25 cellular contexts compared by ENCODE assay signal in the genomic region with DNA sequence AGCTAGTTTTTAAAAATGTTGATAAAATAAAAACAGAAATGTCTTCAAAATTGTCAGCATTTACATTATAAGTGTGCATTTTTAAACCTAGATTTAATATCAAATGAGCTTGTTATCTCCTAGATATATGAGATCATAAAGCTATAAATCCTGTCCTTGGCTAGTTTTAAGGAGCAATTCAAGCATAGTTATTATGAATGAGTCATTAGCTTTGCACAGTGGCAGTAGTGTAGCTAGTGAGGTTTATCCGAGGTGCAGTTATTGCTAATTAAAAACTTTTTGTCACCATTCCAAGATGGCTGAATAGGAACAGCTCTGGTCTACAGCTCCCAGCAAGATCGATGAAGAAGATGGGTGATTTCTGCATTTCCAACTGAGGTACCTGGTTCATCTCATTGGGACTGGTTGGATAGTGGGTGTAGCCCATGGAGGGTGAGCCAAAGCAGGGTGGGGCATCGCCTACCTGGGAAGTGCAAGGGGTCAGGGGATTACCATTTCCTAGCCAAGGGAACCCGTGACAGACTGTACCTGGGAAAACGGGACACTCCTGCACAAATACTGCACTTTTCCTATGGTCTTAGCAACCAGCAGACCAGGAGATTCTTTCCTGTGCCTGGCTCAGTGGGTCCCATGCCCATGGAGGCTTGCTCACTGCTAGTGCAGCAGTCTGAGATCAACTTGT.
"Had no signal": no experiment of that assay in that cellular context is flagged by ENCODE, and none has a peak within 500 bp of the region (broad histone marks: within the 10 kb centered on the region; RNA-seq: fewer than 3 reads in every experiment).

No MANE protein-coding gene starts in this region.

- H3K36me3 ChIP-seq: heart right ventricle, left ventricle myocardium inferior, prostate gland, right atrium auricular region, spleen, uterus had no signal

- FAIRE-seq: endothelial cell of umbilical vein, islet of Langerhans had no signal

- ATAC-seq: activated CD4-positive, alpha-beta T cell treated with anti-CD3 and anti-CD28 coated beads for 36 hours; effector memory CD8-positive, alpha-beta T cell; foreskin keratinocyte; heart right ventricle had no signal

- H3K9me3 ChIP-seq: heart right ventricle, left ventricle myocardium inferior, prostate gland, right atrium auricular region, spleen, testis, uterus had no signal

- H3K4me1 ChIP-seq: foreskin keratinocyte, heart right ventricle, left ventricle myocardium inferior, prostate gland, right atrium auricular region, spleen, testis, uterus had no signal

- H3K27me3 ChIP-seq: foreskin keratinocyte, right atrium auricular region, testis, uterus had no signal

- DNase-seq: activated CD4-positive, alpha-beta T cell treated with anti-CD3 and anti-CD28 coated beads for 36 hours; activated CD4-positive, CD25-positive, alpha-beta regulatory T cell; activated CD8-positive, alpha-beta memory T cell treated with anti-CD3 and anti-CD28 coated beads for 24 hours; activated effector memory CD4-positive, alpha-beta T cell treated with Interleukin-2 at 50 U/mL for 16 hours; activated naive CD4-positive, alpha-beta T cell treated with Interleukin-2 at 50 U/mL for 16 hours; anterior cingulate cortex; dorsolateral prefrontal cortex; effector memory CD8-positive, alpha-beta T cell; foreskin keratinocyte; heart right ventricle; left ventricle myocardium inferior; mesendoderm; spleen; stimulated activated CD4-positive, alpha-beta T cell treated with anti-CD3 and anti-CD28 coated beads, Interleukin-2, amount 100 ng/mL, for 48 hours; stimulated activated naive CD4-positive, alpha-beta T cell treated with Interleukin-2 at 50 U/mL for 16 hours; T-helper 1 cell; testis; trophoblast cell; uterus had no signal

- H3K4me3 ChIP-seq: coronary artery, dorsolateral prefrontal cortex, heart right ventricle, left ventricle myocardium inferior, lung, prostate gland, right atrium auricular region, spleen, testis, uterus had no signal

- H3K27ac ChIP-seq: coronary artery, dorsolateral prefrontal cortex, foreskin keratinocyte, heart right ventricle, left ventricle myocardium inferior, prostate gland, right atrium auricular region, spleen, testis, uterus had no signal
